7 cellular contexts compared by ENCODE assay signal in the genomic region with DNA sequence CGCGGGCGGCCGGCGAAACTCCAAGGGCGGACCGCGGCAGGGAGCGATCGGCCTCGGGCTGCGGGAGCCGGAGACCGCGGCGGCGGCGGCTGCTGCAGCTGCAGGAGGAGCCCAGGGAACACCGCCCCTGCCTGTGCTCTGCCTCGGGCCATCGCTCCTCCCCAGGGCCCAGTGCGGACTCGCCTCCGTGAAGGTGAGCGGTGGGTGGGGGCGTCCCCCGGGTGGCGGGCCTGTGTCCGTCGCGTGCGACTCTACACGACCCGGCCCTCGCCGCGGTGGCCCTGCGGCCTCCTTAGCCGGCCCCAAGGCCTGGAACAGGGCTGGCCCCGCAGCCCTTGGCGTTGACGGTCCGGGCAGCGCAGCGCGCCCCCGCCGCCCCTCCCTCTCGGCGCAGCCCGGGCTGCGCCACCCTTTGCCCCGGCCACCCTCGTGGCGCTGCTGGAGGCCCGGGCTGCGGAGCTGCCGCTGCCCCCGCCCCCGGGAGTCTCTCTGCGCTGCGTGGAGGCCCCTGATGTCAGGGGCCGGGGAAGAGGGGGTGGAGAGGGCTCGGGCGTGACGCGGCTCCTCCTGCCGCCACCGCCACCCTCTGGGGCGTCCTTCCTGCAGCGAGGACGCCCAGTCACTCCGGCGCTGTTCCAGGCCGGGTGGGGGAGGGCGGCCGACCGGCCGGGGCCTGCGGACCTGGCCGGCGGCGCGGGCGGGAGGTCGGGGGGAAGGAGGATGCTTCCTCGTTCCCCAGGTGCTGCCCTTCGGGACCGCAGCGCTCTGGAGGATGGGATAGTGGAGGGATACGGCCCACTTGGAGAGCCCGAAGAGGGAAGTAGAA. TPM values are rescaled to one million over a fixed set of nuclear protein-coding genes. Genes with fewer than 3 reads are reported as not detected.
DNase-seq lines count a peak whose midpoint lies in the region; ATAC-seq lines count a peak whose summit lies in the region.

No MANE protein-coding gene starts in this region.

- peaks cover 15 to 28% of the 10 kb centered on the region in 2 donors for H3K4me1 ChIP-seq in mucosa of rectum (ENCODE audit: control insufficient read depth in 2 of 2, insufficient read depth in 2 of 2, low read length in 2 of 2)

- peak overlapping the region; percentile 84 to 95 for H3K9ac ChIP-seq in mucosa of rectum (ENCODE audit: low read depth in 1 of 2, low read length in 2 of 2)

- peak overlapping the region; percentile 85 to 93 for H3K27ac ChIP-seq in mucosa of rectum (ENCODE audit: low read depth in 2 of 2, low read length in 2 of 2)

- ATAC-seq in GM18517 (IDR thresholded peaks at IDR 0.05; ENCODE audit: unreplicated experiment) (peak; percentile 47), HG02642 (IDR thresholded peaks at IDR 0.05; ENCODE audit: poor library complexity, unreplicated experiment) (peak; percentile 59)

- peak overlapping the region; percentile 90 to 95 for H3K4me3 ChIP-seq in mucosa of rectum (ENCODE audit: low read length in 2 of 2)

- DNase-seq in NCI-H460 (ENCODE audit: extremely low read depth, low read depth) (peak; percentile 29), epidermal melanocyte (ENCODE audit: insufficient read length, low spot score) (peak; percentile 46)
- peak in 2 of 3 experiments; percentile 32 to 42 for DNase-seq in activated CD8-positive, alpha-beta memory T cell treated with anti-CD3 and anti-CD28 coated beads for 48 hours (ENCODE audit: low read depth in 2 of 3, low spot score in 2 of 3)
- peak; percentile 69 for DNase-seq in stimulated activated CD8-positive, alpha-beta memory T cell treated with anti-CD3 and anti-CD28 coated beads, Interleukin-4, amount 100 ng/mL, for 48 hours

- peaks cover 4 to 32% of the 10 kb centered on the region in 2 donors for H3K36me3 ChIP-seq in mucosa of rectum (ENCODE audit: control insufficient read depth in 2 of 2, insufficient read depth in 2 of 2, low read length in 2 of 2)

- no peaks in the 10 kb centered on the region for H3K9me3 ChIP-seq in mucosa of rectum (ENCODE audit: control insufficient read depth in 2 of 2, low read length in 2 of 2)

- H3K27me3 ChIP-seq in mucosa of rectum (ENCODE audit: control insufficient read depth in 2 of 2, insufficient read depth in 2 of 2, low read length in 2 of 2), result no peaks in the 10 kb centered on the region

RNA-seq across cellular contexts. Expression of a gene that starts 0.5 kb away (rescaled TPM):
- total RNA-seq in NCI-H460 (2014; rRNA removed; shearing (Covaris generic)), result 7.3 and 9.8 TPM in 2 replicates
- polyA plus RNA-seq in NCI-H460 (2014; cell fraction: nucleus; rRNA removed), result 4.4 and 5.5 TPM in 2 replicates

Comparison
In these comparisons a context has a peak if more than half of its experiments do, and no peak if none do; other contexts are left out.
1. Peak in every context shown above with its lines: DNase-seq, ATAC-seq, H3K4me3 ChIP-seq and H3K27ac ChIP-seq.